In the genomic region with DNA sequence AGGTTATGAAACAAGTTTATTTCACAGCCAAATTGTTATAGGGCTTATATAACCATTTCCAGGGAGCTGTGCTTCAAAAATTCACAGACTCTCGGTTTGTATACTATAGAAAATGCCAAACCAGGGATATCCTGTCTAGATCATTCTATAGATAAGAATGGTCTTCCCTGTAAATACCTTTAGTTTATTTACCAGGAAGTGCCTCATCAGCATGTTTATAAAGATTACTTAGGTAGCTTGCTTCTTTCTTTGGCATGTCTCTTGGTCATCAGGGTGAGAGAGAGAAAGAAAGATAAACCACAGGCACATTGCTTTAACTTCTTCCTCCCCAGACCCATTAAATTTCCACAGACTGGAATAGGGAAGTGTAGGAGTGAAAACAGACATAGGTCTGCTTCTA, we compare ENCODE assay signal across 17 cellular contexts.
"Had no signal": no experiment of that assay in that cellular context is flagged by ENCODE, and none has a peak within 500 bp of the region (broad histone marks: within the 10 kb centered on the region; RNA-seq: fewer than 3 reads in every experiment).

No MANE protein-coding gene starts in this region.

- H3K27ac ChIP-seq: cardiac muscle cell, foreskin keratinocyte, lower lobe of right lung, thyroid gland had no signal

- H3K27me3 Mint-ChIP-seq: activated B cell treated with CpG ODN at 0.5 μM for 24 hours; activated CD4-positive, alpha-beta memory T cell treated with anti-CD3 and anti-CD28 coated beads for 36 hours; activated CD8-positive, alpha-beta memory T cell treated with anti-CD3 and anti-CD28 coated beads, Interleukin-2, amount 10 ng/mL, durations not matched to agents 7 days and 5 days; activated naive CD8-positive, alpha-beta T cell had no signal

- FAIRE-seq: TTC549 had no signal

- H3K27me3 ChIP-seq: cardiac muscle cell, foreskin keratinocyte, thyroid gland had no signal

- ATAC-seq: activated CD8-positive, alpha-beta memory T cell treated with anti-CD3 and anti-CD28 coated beads, Interleukin-2, amount 10 ng/mL, durations not matched to agents 7 days and 5 days; foreskin keratinocyte; left colon; lower lobe of right lung had no signal

- H3K36me3 Mint-ChIP-seq: activated CD4-positive, alpha-beta memory T cell treated with anti-CD3 and anti-CD28 coated beads for 36 hours; activated naive CD8-positive, alpha-beta T cell had no signal

- H3K4me1 ChIP-seq: foreskin keratinocyte, lower lobe of right lung, thyroid gland had no signal

- H3K4me3 ChIP-seq: cardiac muscle cell, lower lobe of right lung, thyroid gland had no signal

- H3K36me3 ChIP-seq: cardiac muscle cell, lower lobe of right lung, thyroid gland had no signal

- H3K4me1 Mint-ChIP-seq: activated B cell treated with CpG ODN at 0.5 μM for 24 hours; activated CD8-positive, alpha-beta memory T cell treated with anti-CD3 and anti-CD28 coated beads, Interleukin-2, amount 10 ng/mL, durations not matched to agents 7 days and 5 days had no signal

- H3K4me3 Mint-ChIP-seq: activated B cell treated with CpG ODN at 0.5 μM for 24 hours; activated CD4-positive, alpha-beta memory T cell treated with anti-CD3 and anti-CD28 coated beads for 36 hours; activated CD8-positive, alpha-beta memory T cell treated with anti-CD3 and anti-CD28 coated beads, Interleukin-2, amount 10 ng/mL, durations not matched to agents 7 days and 5 days; activated naive CD8-positive, alpha-beta T cell had no signal

- H3K27ac Mint-ChIP-seq: activated B cell treated with CpG ODN at 0.5 μM for 24 hours; activated CD4-positive, alpha-beta memory T cell treated with anti-CD3 and anti-CD28 coated beads for 36 hours; activated CD8-positive, alpha-beta memory T cell treated with anti-CD3 and anti-CD28 coated beads, Interleukin-2, amount 10 ng/mL, durations not matched to agents 7 days and 5 days; activated naive CD8-positive, alpha-beta T cell had no signal

- H3K9me3 Mint-ChIP-seq: activated B cell treated with CpG ODN at 0.5 μM for 24 hours had no signal

- H3K9me3 ChIP-seq: lower lobe of right lung, thyroid gland had no signal

- DNase-seq: activated B cell treated with CpG ODN at 0.5 μM for 24 hours; activated CD4-positive, alpha-beta memory T cell treated with anti-CD3 and anti-CD28 coated beads for 36 hours; activated CD4-positive, alpha-beta T cell treated with anti-CD3 and anti-CD28 coated beads for 4 hours; activated CD8-positive, alpha-beta memory T cell treated with anti-CD3 and anti-CD28 coated beads, Interleukin-2, amount 10 ng/mL, durations not matched to agents 7 days and 5 days; amygdala; foreskin keratinocyte; glutamatergic neuron; islet precursor cell; left colon; lower lobe of right lung; retina; stimulated activated CD4-positive, alpha-beta T cell treated with anti-CD3 and anti-CD28 coated beads, Interleukin-2, amount 100 ng/mL, for 24 hours; stimulated activated naive CD4-positive, alpha-beta T cell treated with Interleukin-2 at 50 U/mL for 16 hours; thyroid gland had no signal
